In the genomic region with DNA sequence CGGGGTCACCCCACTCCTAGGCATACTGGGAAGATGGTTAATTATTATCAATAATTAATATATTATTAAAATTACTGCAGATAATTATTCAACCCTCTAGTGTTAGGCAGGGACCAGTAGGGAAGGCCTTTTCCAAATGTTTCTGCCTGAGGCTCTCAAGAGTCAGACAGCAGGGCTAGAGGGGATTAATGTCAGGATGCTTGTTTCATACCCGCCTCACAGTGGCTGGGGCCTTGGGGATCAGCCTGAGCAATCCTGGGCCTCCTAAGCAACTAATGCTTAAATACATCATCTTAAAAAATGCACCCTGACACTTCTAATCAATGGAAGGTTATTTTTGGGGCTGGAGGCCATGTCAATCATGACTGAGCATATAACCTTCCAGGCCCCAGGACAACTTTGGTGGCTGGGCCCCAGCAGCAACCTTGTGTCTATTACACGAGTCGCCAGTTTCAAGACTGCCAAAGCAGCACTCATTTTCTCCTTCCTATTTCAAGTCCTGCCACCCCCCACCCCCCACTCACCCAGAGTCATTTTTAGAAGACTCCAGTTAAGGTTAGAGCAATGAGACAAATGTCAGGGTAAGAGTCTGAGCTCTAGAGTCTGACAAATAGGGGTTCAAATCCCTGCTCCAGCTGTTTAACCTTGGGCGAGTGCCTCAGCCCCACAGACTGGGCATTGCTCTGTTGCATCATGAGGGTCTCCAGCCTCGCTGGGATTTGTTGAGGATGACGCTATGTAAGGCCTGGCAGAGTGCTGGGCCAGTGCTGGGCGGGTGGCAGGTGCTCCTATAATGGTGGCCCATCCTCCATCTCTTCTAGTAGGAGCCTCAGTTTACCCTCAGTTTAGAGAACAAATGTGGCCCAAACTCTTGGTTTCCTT, we compare ENCODE assay signal across 13 cellular contexts. TPM values are rescaled to one million over a fixed set of nuclear protein-coding genes. Genes with fewer than 3 reads are reported as not detected.
A peak's percentile ranks its signal among the peaks of the same experiment; 100 is the strongest.
DNase-seq lines count a peak whose midpoint lies in the region; ATAC-seq and TF ChIP-seq lines count a peak whose summit lies in the region.
"Had no signal": no experiment of that assay in that cellular context is flagged by ENCODE, and none has a peak within 500 bp of the region (broad histone marks: within the 10 kb centered on the region; RNA-seq: fewer than 3 reads in every experiment).

No MANE protein-coding gene starts in this region.

- H3K36me3 ChIP-seq in mesendoderm (ENCODE audit: control insufficient read depth, insufficient read depth, low read length) (peaks cover 27% of the 10 kb centered on the region), tibial artery (peaks cover 62 to 80% (median 74%) of the 10 kb centered on the region in 3 donors)

- H3K56ac ChIP-seq in mesendoderm (ENCODE audit: low read length): peak overlapping the region; percentile 46

- no peak overlapping the region for H3K4ac ChIP-seq in mesendoderm (ENCODE audit: low read depth, low read length)

- H3K9ac ChIP-seq in mesendoderm (ENCODE audit: low read length): peak overlapping the region; percentile 5

- no peak overlapping the region for H3K23ac ChIP-seq in mesendoderm (ENCODE audit: low read length)

- H3K27me3 ChIP-seq in mesendoderm (ENCODE audit: insufficient read depth, low read length, poor library complexity) (no peaks in the 10 kb centered on the region), tibial artery (no peaks in the 10 kb centered on the region)
- H3K27me3 ChIP-seq: foreskin keratinocyte had no signal

- peak; percentile 34 for DNase-seq in activated effector memory CD4-positive, alpha-beta T cell treated with anti-CD3 and anti-CD28 coated beads, Interleukin-2, amount 50 U/mL, for 16 hours
- DNase-seq in activated effector memory CD4-positive, alpha-beta T cell treated with Interleukin-2 at 50 U/mL for 16 hours: no peak
- peak; percentile 52 for DNase-seq in chondrocyte (ENCODE audit: low spot score)
- no peak for DNase-seq in mesendoderm
- peak in 1 of 2 donors; percentile 59 for DNase-seq in tibial artery
- no peak for DNase-seq in omental fat pad (ENCODE audit: low spot score)
- no peak for DNase-seq in nucleus accumbens (lab: John Stamatoyannopoulos, UW)
- DNase-seq in activated naive CD8-positive, alpha-beta T cell treated with anti-CD3 and anti-CD28 coated beads, Interleukin-2, amount 50 U/mL, for 24 hours: no peak
- DNase-seq: foreskin keratinocyte; MV-4-11; NCI-H748 treated with DMSO at 0.1 percent for 48 hours; stimulated activated naive CD4-positive, alpha-beta T cell treated with Interleukin-2 at 50 U/mL for 16 hours; T-helper 1 cell had no signal

- H3K4me3 ChIP-seq in mesendoderm (ENCODE audit: low read length) (no peak overlapping the region), tibial artery (no peak overlapping the region)

- intact Hi-C loops in tibial artery (cut with DNase I; ENCODE audit: low total_unique reads): no loop called here

- no peaks in the 10 kb centered on the region for H3K9me3 Mint-ChIP-seq in chondrocyte (ENCODE audit: low read depth)
- H3K9me3 Mint-ChIP-seq in activated naive CD8-positive, alpha-beta T cell treated with anti-CD3 and anti-CD28 coated beads, Interleukin-2, amount 50 U/mL, for 24 hours: no peaks in the 10 kb centered on the region

- no peak overlapping the region for H2BK15ac ChIP-seq in mesendoderm (replicated peaks; ENCODE audit: low read depth)

- H3K27ac Mint-ChIP-seq in chondrocyte (ENCODE audit: unreplicated experiment): peak overlapping the region; percentile 82
- H3K27ac Mint-ChIP-seq in activated naive CD8-positive, alpha-beta T cell treated with anti-CD3 and anti-CD28 coated beads, Interleukin-2, amount 50 U/mL, for 24 hours: no peak overlapping the region

- no peak overlapping the region for H4K5ac ChIP-seq in mesendoderm (ENCODE audit: low read length)

- H3K4me2 ChIP-seq in mesendoderm (ENCODE audit: low read length): no peak overlapping the region

- H3K4me1 Mint-ChIP-seq in chondrocyte (ENCODE audit: low read depth): peaks cover 92% of the 10 kb centered on the region
- H3K4me1 Mint-ChIP-seq in activated naive CD8-positive, alpha-beta T cell treated with anti-CD3 and anti-CD28 coated beads, Interleukin-2, amount 50 U/mL, for 24 hours: peaks cover 18% of the 10 kb centered on the region

- no peak overlapping the region for H3K18ac ChIP-seq in mesendoderm (ENCODE audit: low read length)

- no CpG with 5 or more reads among the region's 8 CpGs for WGBS in mesendoderm (ENCODE audit: extremely low coverage, insufficient coverage, low lambda C conversion rate)

- H2BK5ac ChIP-seq in mesendoderm (ENCODE audit: low read length): no peak overlapping the region

- no peak overlapping the region for H4K8ac ChIP-seq in mesendoderm (ENCODE audit: low read depth, low read length)

- H3K9me3 ChIP-seq in tibial artery: no peaks in the 10 kb centered on the region

- H3K36me3 Mint-ChIP-seq in chondrocyte (ENCODE audit: low read depth): peaks cover 57% of the 10 kb centered on the region
- H3K36me3 Mint-ChIP-seq in activated naive CD8-positive, alpha-beta T cell treated with anti-CD3 and anti-CD28 coated beads, Interleukin-2, amount 50 U/mL, for 24 hours (ENCODE audit: low read depth): no peaks in the 10 kb centered on the region

- H3K79me1 ChIP-seq in mesendoderm (ENCODE audit: low read length): peaks cover 11% of the 10 kb centered on the region

- ATAC-seq in omental fat pad (ENCODE audit: low FRiP score): no peak
- no peak for ATAC-seq in activated naive CD8-positive, alpha-beta T cell treated with anti-CD3 and anti-CD28 coated beads, Interleukin-2, amount 50 U/mL, for 24 hours
- ATAC-seq: foreskin keratinocyte had no signal

- no peaks in the 10 kb centered on the region for H3K27me3 Mint-ChIP-seq in chondrocyte (ENCODE audit: low read depth)
- H3K27me3 Mint-ChIP-seq in activated naive CD8-positive, alpha-beta T cell treated with anti-CD3 and anti-CD28 coated beads, Interleukin-2, amount 50 U/mL, for 24 hours: peaks cover 22% of the 10 kb centered on the region

- H3K4me1 ChIP-seq in mesendoderm (ENCODE audit: control insufficient read depth, low read depth, low read length) (peaks cover 31% of the 10 kb centered on the region), tibial artery (peaks cover 22 to 97% (median 92%) of the 10 kb centered on the region in 4 donors)

- no peak overlapping the region for H2BK120ac ChIP-seq in mesendoderm (ENCODE audit: low read depth, low read length)

- peaks cover 57% of the 10 kb centered on the region for H3K79me2 ChIP-seq in mesendoderm (ENCODE audit: control insufficient read depth, insufficient read depth, low read length)

- TF ChIP-seq CTCF in chondrocyte (IDR thresholded peaks at IDR 0.05) (no peak), tibial artery (IDR thresholded peaks at IDR 0.05) (no peak), omental fat pad (IDR thresholded peaks at IDR 0.05) (no peak)

- peak overlapping the region; percentile 54 for H3K27ac ChIP-seq in mesendoderm (ENCODE audit: low read depth, low read length)
- peak overlapping the region; percentile 98 to 99 for H3K27ac ChIP-seq in tibial artery
- H3K27ac ChIP-seq: foreskin keratinocyte had no signal

- H3K4me3 Mint-ChIP-seq in chondrocyte (ENCODE audit: unreplicated experiment): no peak overlapping the region
- H3K4me3 Mint-ChIP-seq in activated naive CD8-positive, alpha-beta T cell treated with anti-CD3 and anti-CD28 coated beads, Interleukin-2, amount 50 U/mL, for 24 hours: no peak overlapping the region

- no peak overlapping the region for H2AK5ac ChIP-seq in mesendoderm (ENCODE audit: low read length)

RNA-seq across cellular contexts. Expression of gene AMOTL2, which starts 6.1 kb away (rescaled TPM):
- total RNA-seq in chondrocyte: 145 to 259 TPM (median 256 TPM) in 3 replicates
- polyA plus RNA-seq in mesendoderm (2013, experiment 1 of 2): 110 TPM
- 105 TPM for polyA plus RNA-seq in mesendoderm (2013, experiment 2 of 2)
- total RNA-seq in omental fat pad: 100 to 1,000 TPM in 3 of 4 donors, 10 to 100 TPM in 1; 99.0 to 201 (median 158) TPM

Comparison
In these comparisons a context has a peak if more than half of its experiments do, and no peak if none do; other contexts are left out.
1. DNase-seq: peak in activated effector memory CD4-positive, alpha-beta T cell treated with anti-CD3 and anti-CD28 coated beads, Interleukin-2, amount 50 U/mL, for 16 hours (single experiment) and chondrocyte (single experiment); none in activated effector memory CD4-positive, alpha-beta T cell treated with Interleukin-2 at 50 U/mL for 16 hours (single experiment), mesendoderm (single experiment), omental fat pad (single experiment), nucleus accumbens (0 of 56) and activated naive CD8-positive, alpha-beta T cell treated with anti-CD3 and anti-CD28 coated beads, Interleukin-2, amount 50 U/mL, for 24 hours (single experiment).